ENCODE assay signal across 9 cellular contexts in the genomic region with DNA sequence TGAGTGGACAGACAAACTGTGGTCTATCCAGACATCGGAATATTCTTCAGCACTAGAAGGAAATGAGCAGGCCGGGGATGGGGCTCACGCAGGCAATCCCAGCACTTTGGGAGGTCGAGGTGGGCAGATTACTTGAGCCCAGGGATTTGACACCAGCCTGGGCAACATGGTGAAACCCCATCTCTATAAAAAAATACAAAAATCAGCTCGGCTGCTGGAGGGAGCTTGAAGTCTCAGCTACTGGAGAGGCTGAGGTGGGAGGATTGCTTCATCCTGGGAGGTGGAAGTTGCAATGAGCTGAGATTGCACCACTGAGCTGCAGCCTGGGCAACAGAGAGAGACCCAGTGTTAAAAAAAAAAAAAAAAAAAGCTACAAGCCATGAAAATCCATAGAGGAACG. TPM values are rescaled to one million over a fixed set of nuclear protein-coding genes. Genes with fewer than 3 reads are reported as not detected.
A peak's percentile ranks its signal among the peaks of the same experiment; 100 is the strongest.
DNase-seq lines count a peak whose midpoint lies in the region; ATAC-seq and TF ChIP-seq lines count a peak whose summit lies in the region.
"Had no signal": no experiment of that assay in that cellular context is flagged by ENCODE, and none has a peak within 500 bp of the region (broad histone marks: within the 10 kb centered on the region; RNA-seq: fewer than 3 reads in every experiment).

No MANE protein-coding gene starts in this region.

- H3K9me3 ChIP-seq in adrenal gland (replicated peaks in 1 of 3) = no peaks in the 10 kb centered on the region
- H3K9me3 ChIP-seq in iPS-20b (ENCODE audit: insufficient read depth, low read depth, low read length) = no peaks in the 10 kb centered on the region
- H3K9me3 ChIP-seq in transverse colon = no peaks in the 10 kb centered on the region
- no peaks in the 10 kb centered on the region for H3K9me3 ChIP-seq in testis

- H3K4me3 ChIP-seq in adrenal gland (no peak overlapping the region), iPS-20b (ENCODE audit: low read length) (no peak overlapping the region), transverse colon (no peak overlapping the region), testis (no peak overlapping the region)

- intact Hi-C loops in adrenal gland (cut with DNase I) = no loop called here
- intact Hi-C loops in transverse colon (cut with DNase I; ENCODE audit: low total_unique reads) = no loop called here
- intact Hi-C loops in testis (cut with DNase I; ENCODE audit: low total_unique reads) = no loop called here

- peak overlapping the region; percentile 42 for H3K4me3 Mint-ChIP-seq in activated naive CD4-positive, alpha-beta T cell treated with anti-CD3 and anti-CD28 coated beads, Interleukin-2, amount 50 U/mL, for 24 hours
- H3K4me3 Mint-ChIP-seq: activated CD4-positive, alpha-beta T cell treated with anti-CD3 and anti-CD28 coated beads, Interleukin-2, amount 10 ng/mL, durations not matched to agents 7 days and 5 days had no signal

- no peaks in the 10 kb centered on the region for H3K9me3 Mint-ChIP-seq in activated naive CD4-positive, alpha-beta T cell treated with anti-CD3 and anti-CD28 coated beads, Interleukin-2, amount 50 U/mL, for 24 hours
- H3K9me3 Mint-ChIP-seq in activated naive CD4-positive, alpha-beta T cell treated with anti-CD3 and anti-CD28 coated beads, Interleukin-2, amount 50 U/mL, for 72 hours = no peaks in the 10 kb centered on the region
- H3K9me3 Mint-ChIP-seq: activated CD4-positive, alpha-beta T cell treated with anti-CD3 and anti-CD28 coated beads, Interleukin-2, amount 10 ng/mL, durations not matched to agents 7 days and 5 days had no signal

- H3K36me3 ChIP-seq in adrenal gland (replicated peaks in 1 of 2) (no peaks in the 10 kb centered on the region), iPS-20b (ENCODE audit: insufficient read depth, low read depth, low read length) (no peaks in the 10 kb centered on the region), transverse colon (no peaks in the 10 kb centered on the region), testis (ENCODE audit: low read depth, missing control alignments) (no peaks in the 10 kb centered on the region)

- DNase-seq in activated naive CD4-positive, alpha-beta T cell treated with anti-CD3 and anti-CD28 coated beads, Interleukin-2, amount 50 U/mL, for 72 hours (ENCODE audit: low spot score in 2 of 2) = no peak
- peak in 6 of 7 donors; percentile 33 to 62 (median 54) for DNase-seq in adrenal gland
- peak; percentile 20 for DNase-seq in transverse colon
- no peak for DNase-seq in iPS-NIHi7 (ENCODE audit: extremely low spot score)
- DNase-seq in testis = no peak
- DNase-seq in cerebellum (ENCODE audit: low spot score) = no peak

- H3K4me1 ChIP-seq in adrenal gland (replicated peaks in 1 of 2) = peaks cover 16 to 18% of the 10 kb centered on the region in 2 donors
- H3K4me1 ChIP-seq in iPS-20b (ENCODE audit: insufficient read depth, low read length) = peaks cover 9% of the 10 kb centered on the region
- H3K4me1 ChIP-seq in transverse colon = peaks cover 0 to 24% (median 14%) of the 10 kb centered on the region in 4 donors
- H3K4me1 ChIP-seq in testis = peaks cover 13% of the 10 kb centered on the region

- peaks cover 19% of the 10 kb centered on the region for H3K4me1 Mint-ChIP-seq in activated naive CD4-positive, alpha-beta T cell treated with anti-CD3 and anti-CD28 coated beads, Interleukin-2, amount 50 U/mL, for 24 hours

- H3K27ac ChIP-seq in adrenal gland = peak overlapping the region in 1 of 5 donors; percentile 36
- no peak overlapping the region for H3K27ac ChIP-seq in iPS-20b (ENCODE audit: low read length)
- peak overlapping the region in 1 of 4 donors; percentile 34 for H3K27ac ChIP-seq in transverse colon
- no peak overlapping the region for H3K27ac ChIP-seq in testis

- peak overlapping the region; percentile 52 for H3K27ac Mint-ChIP-seq in activated naive CD4-positive, alpha-beta T cell treated with anti-CD3 and anti-CD28 coated beads, Interleukin-2, amount 50 U/mL, for 24 hours
- no peak overlapping the region for H3K27ac Mint-ChIP-seq in activated naive CD4-positive, alpha-beta T cell treated with anti-CD3 and anti-CD28 coated beads, Interleukin-2, amount 50 U/mL, for 72 hours

- H3K27me3 Mint-ChIP-seq in activated naive CD4-positive, alpha-beta T cell treated with anti-CD3 and anti-CD28 coated beads, Interleukin-2, amount 50 U/mL, for 24 hours = no peaks in the 10 kb centered on the region

- H3K36me3 Mint-ChIP-seq in activated naive CD4-positive, alpha-beta T cell treated with anti-CD3 and anti-CD28 coated beads, Interleukin-2, amount 50 U/mL, for 24 hours = no peaks in the 10 kb centered on the region
- H3K36me3 Mint-ChIP-seq in activated naive CD4-positive, alpha-beta T cell treated with anti-CD3 and anti-CD28 coated beads, Interleukin-2, amount 50 U/mL, for 72 hours = no peaks in the 10 kb centered on the region

- TF ChIP-seq POLR2A in adrenal gland (IDR thresholded peaks at IDR 0.05) = no peak
- no peak for TF ChIP-seq POLR2A in transverse colon (IDR thresholded peaks at IDR 0.05)
- no peak for TF ChIP-seq POLR2A in testis (IDR thresholded peaks at IDR 0.05)

- peak overlapping the region; percentile 37; the same call in 1 of the 2 replicates for H3K9ac ChIP-seq in iPS-20b (ENCODE audit: low read depth, low read length)

- no peaks in the 10 kb centered on the region for H3K27me3 ChIP-seq in adrenal gland
- H3K27me3 ChIP-seq in iPS-20b (ENCODE audit: insufficient read depth, low read length) = no peaks in the 10 kb centered on the region
- H3K27me3 ChIP-seq in transverse colon = no peaks in the 10 kb centered on the region
- H3K27me3 ChIP-seq in testis = no peaks in the 10 kb centered on the region

- TF ChIP-seq CTCF in adrenal gland (IDR thresholded peaks at IDR 0.05) (no peak), transverse colon (IDR thresholded peaks at IDR 0.05) (no peak), testis (IDR thresholded peaks at IDR 0.05) (no peak)

- ATAC-seq in activated naive CD4-positive, alpha-beta T cell treated with anti-CD3 and anti-CD28 coated beads, Interleukin-2, amount 50 U/mL, for 72 hours = no peak

- in situ Hi-C loops in transverse colon (cut with MboI; ENCODE audit: low pct_ligation_motif_present in 1 of 4, low pct_unique_long_range_greater_than_20kb in 1 of 4, low sequenced_read_pairs in 3 of 4) = no loop called here

- no peak for TF ChIP-seq EP300 in transverse colon (IDR thresholded peaks at IDR 0.05; ENCODE audit: low read depth)

- WGBS in adrenal gland, 4 donors = 84 to 91% (median 86%) methylated on average over 6 of the region's 6 CpGs
- 78 to 84% methylated on average over 5 to 6 of the region's 6 CpGs for WGBS in transverse colon (ENCODE audit: low coverage in 1 of 2), 2 donors
- WGBS in testis, 2 donors = 75 to 78% methylated on average over 6 of the region's 6 CpGs

RNA-seq across cellular contexts. Expression of gene CTSD, which starts 8.0 kb away (rescaled TPM):
- total RNA-seq in activated naive CD4-positive, alpha-beta T cell treated with anti-CD3 and anti-CD28 coated beads, Interleukin-2, amount 50 U/mL, for 72 hours = 10 to 100 TPM; 47.2 to 55.7 TPM
- total RNA-seq in adrenal gland (1,000 to 10,000 TPM; 1,712 to 4,168 (median 2,244) TPM), transverse colon (1,000 to 10,000 TPM in 2 of 4 donors, 100 to 1,000 TPM in 2; 548 to 1,794 (median 1,176) TPM), testis (100 to 1,000 TPM; 522 to 897 TPM), cerebellum (24.1 TPM)
- polyA plus RNA-seq in adrenal gland (1,000 to 10,000 TPM in 2 of 3 donors, 100 to 1,000 TPM in 1; 641 to 1,561 (median 1,335) TPM), testis (ENCODE audit: insufficient read depth, low read depth, low replicate concordance) (486 TPM)

RNA-seq across cellular contexts. Expression of gene IFITM10, which starts 21.3 kb away (rescaled TPM):
- 1 to 10 TPM; 1.2 to 1.8 TPM for total RNA-seq in activated naive CD4-positive, alpha-beta T cell treated with anti-CD3 and anti-CD28 coated beads, Interleukin-2, amount 50 U/mL, for 72 hours
- 100 to 1,000 TPM in 1 of 8 donors, 10 to 100 TPM in 7; 15.7 to 112 (median 31.6) TPM for total RNA-seq in adrenal gland
- polyA plus RNA-seq in adrenal gland = 100 to 1,000 TPM in 1 of 3 donors, 10 to 100 TPM in 1, 1 to 10 TPM in 1; 6.3 to 267 (median 76.5) TPM
- total RNA-seq in transverse colon = 10 to 100 TPM in 1 of 4 donors, 1 to 10 TPM in 2, under 1 TPM in 1; 0.68 to 13.5 (median 1.3) TPM
- total RNA-seq in testis = 1 to 10 TPM; 6.0 to 9.6 TPM
- 2.6 TPM for polyA plus RNA-seq in testis (ENCODE audit: insufficient read depth, low read depth, low replicate concordance)
- total RNA-seq in cerebellum = 4.5 TPM

Comparison
In these comparisons a context has a peak if more than half of its experiments do, and no peak if none do; other contexts are left out.
1. DNase-seq: peak in adrenal gland (6 of 7) and transverse colon (single experiment); none in activated naive CD4-positive, alpha-beta T cell treated with anti-CD3 and anti-CD28 coated beads, Interleukin-2, amount 50 U/mL, for 72 hours (0 of 2), iPS-NIHi7 (single experiment), testis (single experiment) and cerebellum (single experiment).
2. RNA of gene CTSD, which starts 8.0 kb away (total RNA-seq): 1,712 to 4,168 TPM in adrenal gland, 548 to 1,794 TPM in transverse colon and 522 to 897 TPM in testis; 47.2 to 55.7 TPM in activated naive CD4-positive, alpha-beta T cell treated with anti-CD3 and anti-CD28 coated beads, Interleukin-2, amount 50 U/mL, for 72 hours and 24.1 TPM in cerebellum (single experiment); every median in the first group is over 4 times any median in the second.